ENCODE assay signal across 8 cellular contexts in the genomic region with DNA sequence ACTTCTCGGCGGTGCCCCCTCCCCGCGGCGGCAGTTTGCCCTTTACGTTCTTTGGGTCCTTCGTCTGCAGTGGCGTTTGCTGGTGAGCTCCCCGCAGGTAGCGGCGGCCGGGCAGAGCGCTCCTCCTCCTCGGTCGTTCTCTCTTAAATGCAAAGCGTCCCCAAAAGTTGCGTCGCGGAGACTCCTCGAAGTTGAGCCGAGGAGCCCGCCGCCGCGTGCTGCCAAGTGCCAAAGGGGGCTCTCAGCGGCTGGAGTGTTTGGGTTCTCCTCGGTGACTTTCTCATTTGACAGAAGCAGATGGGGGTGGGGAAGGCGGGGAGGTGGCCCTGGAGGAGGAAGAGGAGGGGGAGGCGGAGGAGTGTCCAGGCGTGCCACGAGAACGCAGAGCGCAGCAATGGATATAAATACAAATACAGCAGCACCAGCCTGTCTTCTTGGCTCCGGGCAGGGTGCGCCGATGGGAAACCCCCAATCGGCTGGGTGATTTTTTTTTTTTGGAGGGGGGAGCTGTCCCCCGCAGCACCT. TPM values are rescaled to one million over a fixed set of nuclear protein-coding genes. Genes with fewer than 3 reads are reported as not detected.
DNase-seq lines count a peak whose midpoint lies in the region; ATAC-seq and TF ChIP-seq lines count a peak whose summit lies in the region.

A gene (minus strand): TSS at position 259 of the 525 bp plus-strand sequence. CDS start 496 bp downstream, outside the sequence.

- no peak for TF ChIP-seq CTCF in A673 (conservative IDR thresholded peaks at IDR 0.05; ENCODE audit: low read depth, low read length)
- no peak for TF ChIP-seq CTCF in gastroesophageal sphincter (IDR thresholded peaks at IDR 0.05)

- POLR2A ChIA-PET in A673 (lab: Charles Lee; ENCODE audit: low non-redundant PET) (no interaction called here), HEK293T (lab: Yijun Ruan, JAX) (no interaction called here)

- no peak within 1 kb of the TSS for H3K27ac ChIP-seq in A673 (ENCODE audit: low read depth, low read length, poor library complexity, severe bottlenecking)
- H3K27ac ChIP-seq in mesodermal cell (ENCODE audit: low read depth, low read length, severe bottlenecking), result no peak within 1 kb of the TSS
- no peak within 1 kb of the TSS for H3K27ac ChIP-seq in gastroesophageal sphincter

- H3K27me3 ChIP-seq in A673 (replicated peaks; ENCODE audit: insufficient read depth, low read depth, low read length, poor library complexity) (peaks cover 96% of the 10 kb centered on the region), gastroesophageal sphincter (peaks cover 98% of the 10 kb centered on the region)

- no peak for DNase-seq in A673 (ENCODE audit: low spot score)
- DNase-seq in HEK293T (ENCODE audit: extremely low spot score), result peak; percentile 48
- peak; percentile 76 for DNase-seq in astrocyte of the hippocampus (ENCODE audit: low read depth, low spot score)
- no peak for DNase-seq in NCI-H1694 treated with DMSO at 0.1 percent for 48 hours (lab: John Stamatoyannopoulos, UW)
- DNase-seq in NOMO-1 (lab: John Stamatoyannopoulos, UW; ENCODE audit: unreplicated experiment in 2 of 2), result no peak

- 0 to 1% methylated on average over 25 to 28 of the region's 38 CpGs for WGBS in mesodermal cell (ENCODE audit: insufficient coverage in 2 of 2), 2 experiments
- WGBS in gastroesophageal sphincter (ENCODE audit: low coverage in 1 of 2), 2 donors, result 0% methylated on average over 3 of the region's 38 CpGs; no CpG with 5 or more reads in 1 of the 2 donors

- H3K4me1 ChIP-seq in A673 (ENCODE audit: insufficient read depth, low read length, poor library complexity, severe bottlenecking) (peaks cover 9% of the 10 kb centered on the region), mesodermal cell (ENCODE audit: control insufficient read depth, insufficient read depth, low read length, poor library complexity, severe bottlenecking) (no peaks in the 10 kb centered on the region), gastroesophageal sphincter (peaks cover 0 to 43% (median 25%) of the 10 kb centered on the region in 3 donors)

- H3K36me3 ChIP-seq in A673 (ENCODE audit: insufficient read depth, low read length, poor library complexity, severe bottlenecking) (no peaks in the 10 kb centered on the region), mesodermal cell (ENCODE audit: control insufficient read depth, insufficient read depth, low read length) (no peaks in the 10 kb centered on the region), gastroesophageal sphincter (no peaks in the 10 kb centered on the region)

- ATAC-seq in GM19452 (IDR thresholded peaks at IDR 0.05; ENCODE audit: unreplicated experiment) (no peak), gastroesophageal sphincter (no peak)

- BruUV-seq in A673 (replicated peaks; lab: Mats Ljungman, UMichigan), result no TSS peak

- intact Hi-C loops in A673 (cut with micrococcal nuclease; ENCODE audit: unreplicated experiment), result no loop called here

- H3K4me3 ChIP-seq in A673 (ENCODE audit: low read depth, low read length, poor library complexity, severe bottlenecking) (peak within 1 kb of the TSS; percentile 37), mesodermal cell (ENCODE audit: extremely low read depth, insufficient read depth, low read length, poor library complexity, severe bottlenecking) (peak within 1 kb of the TSS; percentile 29), gastroesophageal sphincter (peak within 1 kb of the TSS in 1 of 2 donors; percentile 37)

- CTCF ChIA-PET in A673 (lab: Charles Lee), result interaction anchor here (0.6 kb wide), 1 partner anchor 459 kb away, joined by 5 read pairs; no protein-coding TSS in a partner anchor
- CTCF ChIA-PET in HEK293T (lab: Yijun Ruan, JAX), result interaction anchor here (0.6 to 1.0 kb wide), 3 partner anchors 21 to 252 kb away, joined by 3 to 4 read pairs (median 4); no protein-coding TSS in a partner anchor

- TF ChIP-seq EP300 in gastroesophageal sphincter (IDR thresholded peaks at IDR 0.05), result no peak

- TF ChIP-seq POLR2A in gastroesophageal sphincter (IDR thresholded peaks at IDR 0.05), result no peak

- no peaks in the 10 kb centered on the region for H3K9me3 ChIP-seq in A673 (ENCODE audit: low read depth, low read length, poor library complexity, severe bottlenecking)
- no peaks in the 10 kb centered on the region for H3K9me3 ChIP-seq in mesodermal cell (ENCODE audit: control insufficient read depth, low read length)
- no peaks in the 10 kb centered on the region for H3K9me3 ChIP-seq in gastroesophageal sphincter

TF ChIP-seq in HEK293T, 16 proteins besides CTCF, POLR2A, EP300 and RAD21:
- TF ChIP-seq CTBP1 (IDR thresholded peaks at IDR 0.05; ENCODE audit: borderline replicate concordance) (peak; percentile 15; the same call in 1 of the 2 replicates), TARDBP (IDR thresholded peaks at IDR 0.05) (no peak), FOXK2 (IDR thresholded peaks at IDR 0.05) (no peak), L3MBTL2 (conservative IDR thresholded peaks at IDR 0.05) (peak; percentile 97), ARNT (IDR thresholded peaks at IDR 0.05) (no peak), BHLHE40 (IDR thresholded peaks at IDR 0.05; ENCODE audit: borderline replicate concordance) (no peak), ZNF384 (IDR thresholded peaks at IDR 0.05) (no peak), HDGF (IDR thresholded peaks at IDR 0.05; ENCODE audit: borderline replicate concordance) (no peak), NFRKB (IDR thresholded peaks at IDR 0.05) (no peak), FOXA1 (IDR thresholded peaks at IDR 0.05) (no peak)
- TF ChIP-seq, protein P1, sequence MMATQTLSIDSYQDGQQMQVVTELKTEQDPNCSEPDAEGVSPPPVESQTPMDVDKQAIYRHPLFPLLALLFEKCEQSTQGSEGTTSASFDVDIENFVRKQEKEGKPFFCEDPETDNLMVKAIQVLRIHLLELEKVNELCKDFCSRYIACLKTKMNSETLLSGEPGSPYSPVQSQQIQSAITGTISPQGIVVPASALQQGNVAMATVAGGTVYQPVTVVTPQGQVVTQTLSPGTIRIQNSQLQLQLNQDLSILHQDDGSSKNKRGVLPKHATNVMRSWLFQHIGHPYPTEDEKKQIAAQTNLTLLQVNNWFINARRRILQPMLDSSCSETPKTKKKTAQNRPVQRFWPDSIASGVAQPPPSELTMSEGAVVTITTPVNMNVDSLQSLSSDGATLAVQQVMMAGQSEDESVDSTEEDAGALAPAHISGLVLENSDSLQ (IDR thresholded peaks at IDR 0.05), result no peak
TF ChIP-seq in HEK293T: peak in this region for 2.

RNA-seq across cellular contexts. Expression of the gene that starts here (rescaled TPM):
- total RNA-seq in A673 (2021) (not detected in 2 replicates), gastroesophageal sphincter (under 1 TPM in 2 of 4 donors, not detected in 2; 0.47 to 0.59 TPM)
- polyA plus RNA-seq in mesodermal cell (2013, experiment 1 of 2), result 1.4 TPM
- 0.66 TPM for polyA plus RNA-seq in mesodermal cell (2013, experiment 2 of 2)

Comparison
In these comparisons a context has a peak if more than half of its experiments do, and no peak if none do; other contexts are left out.
1. DNase-seq: peak in HEK293T (single experiment) and astrocyte of the hippocampus (single experiment); none in A673 (single experiment), NCI-H1694 treated with DMSO at 0.1 percent for 48 hours (single experiment) and NOMO-1 (0 of 2).